In the genomic region with DNA sequence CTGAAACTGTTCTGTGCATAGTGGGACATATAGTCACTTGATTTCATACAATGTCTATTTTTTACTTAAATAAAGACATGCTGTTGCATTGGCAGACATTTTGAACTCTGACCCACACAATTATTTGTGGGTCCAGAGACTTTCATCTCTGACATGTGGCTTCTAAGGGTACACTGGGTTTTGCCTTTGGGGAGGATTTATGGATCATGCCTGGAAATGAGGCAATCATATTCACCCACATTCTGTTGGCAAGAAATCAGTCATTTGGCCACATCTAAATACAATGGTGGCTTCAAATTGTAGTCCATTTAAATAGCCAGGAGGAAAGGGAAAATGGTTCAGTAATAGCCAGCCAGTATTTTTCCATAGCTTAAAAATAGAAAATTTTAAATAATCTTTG, we compare ENCODE assay signal across 22 cellular contexts.
"Had no signal": no experiment of that assay in that cellular context is flagged by ENCODE, and none has a peak within 500 bp of the region (broad histone marks: within the 10 kb centered on the region; RNA-seq: fewer than 3 reads in every experiment).

No MANE protein-coding gene starts in this region.

- H3K4me3 ChIP-seq: coronary artery, gastrocnemius medialis, left lung, lower lobe of right lung, mucosa of descending colon, right lobe of liver, stomach, tibial nerve had no signal

- DNase-seq: activated CD4-positive, alpha-beta T cell treated with anti-CD3 and anti-CD28 coated beads for 36 hours; activated CD4-positive, alpha-beta T cell treated with anti-CD3 and anti-CD28 coated beads, Interleukin-2, amount 50 U/mL, for 4 hours; activated CD4-positive, CD25-positive, alpha-beta regulatory T cell; activated naive CD4-positive, alpha-beta T cell; activated T-cell treated with anti-CD3 and anti-CD28 coated beads for 4 hours; activated T-cell treated with anti-CD3 and anti-CD28 coated beads, Interleukin-2, amount 50 U/mL, for 72 hours; anterior cingulate cortex; gastrocnemius medialis; glutamatergic neuron; left lung; lower lobe of right lung; mesendoderm; mucosa of descending colon; right lobe of liver; small intestine; stimulated activated CD4-positive, alpha-beta T cell treated with anti-CD3 and anti-CD28 coated beads, Interleukin-1b, Interleukin-23, amount 100 ng/mL, for 48 hours; stimulated activated CD4-positive, alpha-beta T cell treated with anti-CD3 and anti-CD28 coated beads, Interleukin-4, amount 100 ng/mL, for 4 hours; stimulated activated CD8-positive, alpha-beta memory T cell treated with anti-CD3 and anti-CD28 coated beads, Interleukin-4, amount 100 ng/mL, for 48 hours; stimulated activated naive B cell treated with anti-CD40 and anti-IgM and Interleukin-4, amounts not matched to agents 10 μg/mL and 1 μg/mL and 100 μg/mL, for 72 hours; stomach had no signal
